In the genomic region with DNA sequence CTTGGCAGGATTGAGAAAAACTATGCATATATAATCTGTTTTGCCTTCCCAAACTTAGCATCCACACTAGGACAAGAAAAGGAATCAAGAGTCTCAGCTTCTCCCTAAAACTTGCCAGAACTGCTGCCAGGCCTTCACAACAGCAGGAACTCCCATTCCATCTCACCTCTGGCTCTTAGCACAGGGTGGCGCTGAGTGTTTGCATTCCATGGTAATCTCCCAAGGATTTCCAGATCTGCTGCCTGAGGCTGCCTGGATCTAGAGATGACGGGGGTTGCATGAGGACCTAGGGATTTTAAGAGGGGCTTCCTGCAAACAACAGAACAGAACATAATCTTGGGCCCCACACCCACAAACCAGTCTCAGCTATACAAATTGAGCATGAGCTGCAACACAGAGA, we compare ENCODE assay signal across 15 cellular contexts.
"Had no signal": no experiment of that assay in that cellular context is flagged by ENCODE, and none has a peak within 500 bp of the region (broad histone marks: within the 10 kb centered on the region; RNA-seq: fewer than 3 reads in every experiment).

No MANE protein-coding gene starts in this region.

- H3K9me3 ChIP-seq: transverse colon had no signal

- H3K27me3 ChIP-seq: brain microvascular endothelial cell, transverse colon had no signal

- DNase-seq: activated CD4-positive, CD25-positive, alpha-beta regulatory T cell treated with anti-CD3 and anti-CD28 coated beads, Interleukin-2, amount 50 U/mL, for 72 hours; activated naive CD4-positive, alpha-beta T cell treated with Interleukin-2 at 50 U/mL for 16 hours; brain microvascular endothelial cell; cerebellar nuclear complex; effector CD8-positive, alpha-beta T cell; head of caudate nucleus; kidney; left lung; mesenchymal stem cell; nucleus accumbens; stimulated activated CD4-positive, alpha-beta T cell treated with anti-CD3 and anti-CD28 coated beads, Interleukin-15, amount 100 ng/mL, for 24 hours; stimulated activated CD4-positive, alpha-beta T cell treated with anti-CD3 and anti-CD28 coated beads, Interleukin-4, amount 100 ng/mL, for 1 hour; stimulated activated naive B cell treated with anti-CD40 and anti-IgM and Interleukin-4, amounts not matched to agents 10 μg/mL and 1 μg/mL and 100 μg/mL, for 72 hours; transverse colon had no signal

- H3K36me3 ChIP-seq: brain microvascular endothelial cell, left lung, transverse colon had no signal

- FAIRE-seq: frontal cortex, kidney had no signal

- H3K4me3 ChIP-seq: left lung, transverse colon had no signal

- H3K27ac ChIP-seq: brain microvascular endothelial cell, left lung, transverse colon had no signal

- H3K4me1 ChIP-seq: left lung, transverse colon had no signal
